In the genomic region with DNA sequence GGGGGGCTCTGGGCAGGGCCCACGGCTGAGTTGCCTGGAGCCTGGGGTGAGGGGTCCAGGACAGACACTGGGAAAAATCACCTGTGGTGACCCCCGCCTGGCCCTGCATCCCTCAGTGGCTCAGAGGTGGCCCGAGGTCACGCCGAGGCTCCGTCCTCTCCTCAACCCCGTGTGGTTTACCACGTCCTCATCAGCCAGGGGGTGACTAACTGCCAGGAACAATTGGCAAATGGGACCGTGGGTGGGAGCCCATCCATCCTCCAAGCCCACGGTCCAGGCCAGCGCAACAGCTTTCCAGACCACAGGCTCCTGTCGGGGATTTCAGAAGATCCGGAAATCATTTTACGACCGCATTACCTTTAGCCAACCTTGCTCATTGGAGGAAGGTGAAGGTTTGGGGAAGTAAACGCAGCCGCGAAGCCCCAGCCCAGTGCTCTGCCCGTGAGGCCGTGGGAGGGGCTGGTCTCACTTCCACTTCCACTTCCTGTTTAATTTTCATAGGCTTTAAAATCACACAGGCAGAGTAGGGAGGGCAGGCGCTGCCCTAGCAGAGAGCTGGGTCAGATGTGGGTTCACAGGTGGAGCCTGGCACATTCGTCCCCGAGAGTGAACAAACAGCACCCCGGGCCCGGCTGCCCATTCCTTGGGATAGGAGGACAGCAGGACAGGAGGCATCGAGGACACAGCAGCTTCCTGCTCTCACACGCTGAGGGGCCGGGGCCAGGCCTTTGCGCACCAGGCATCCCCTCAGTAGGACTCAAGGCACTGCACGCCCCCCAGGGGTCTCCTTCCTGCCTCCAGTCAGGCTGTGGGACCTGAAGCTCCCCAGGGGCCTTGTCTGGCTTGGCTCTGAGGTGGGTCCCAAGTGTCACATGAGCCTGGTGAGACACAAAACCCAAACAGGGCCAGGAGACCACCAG, we compare ENCODE assay signal across 8 cellular contexts. TPM values are rescaled to one million over a fixed set of nuclear protein-coding genes. Genes with fewer than 3 reads are reported as not detected.
DNase-seq lines count a peak whose midpoint lies in the region; ATAC-seq and TF ChIP-seq lines count a peak whose summit lies in the region.

No MANE protein-coding gene starts in this region.

- no peaks in the 10 kb centered on the region for H3K9me2 ChIP-seq in Karpas-422 (replicated peaks; ENCODE audit: insufficient read depth, low read length)

- H3K4me1 ChIP-seq in Karpas-422 (ENCODE audit: low read length), result peaks cover 35% of the 10 kb centered on the region

- H3K9me3 ChIP-seq in Karpas-422 (ENCODE audit: low read length), result no peaks in the 10 kb centered on the region

- H3K27ac Mint-ChIP-seq in naive B cell, result peak overlapping the region; percentile 91 to 98 (median 97)

- H3K27me3 Mint-ChIP-seq in naive B cell, result peaks cover 28 to 75% (median 38%) of the 10 kb centered on the region in 3 donors

- H3K4me2 ChIP-seq in Karpas-422 (ENCODE audit: low read depth, low read length, poor library complexity, severe bottlenecking), result peak overlapping the region; percentile 76

- no peaks in the 10 kb centered on the region for H3K27me3 ChIP-seq in Karpas-422 (ENCODE audit: low read length)

- ATAC-seq in GM21619 (IDR thresholded peaks at IDR 0.05; ENCODE audit: unreplicated experiment), result peak; percentile 93
- ATAC-seq in naive B cell (ENCODE audit: low read depth in 2 of 2), result peak; percentile 96

- H3K4me3 ChIP-seq in Karpas-422 (ENCODE audit: low read length), result peak overlapping the region; percentile 64

- H3K36me3 ChIP-seq in Karpas-422 (ENCODE audit: insufficient read depth, low read length), result no peaks in the 10 kb centered on the region

- DNase-seq in GM10248 (ENCODE audit: extremely low spot score) (peak; percentile 94), Karpas-422 (peak; percentile 98), activated T-cell treated with anti-CD3 and anti-CD28 coated beads for 48 hours (ENCODE audit: low read depth) (peak; percentile 29), naive B cell (peak; percentile 92), superior temporal gyrus (ENCODE audit: extremely low spot score) (no peak), islet precursor cell (no peak), COR-L47 (lab: John Stamatoyannopoulos, UW) (no peak)

- H3K79me2 ChIP-seq in Karpas-422 (ENCODE audit: low read length), result no peaks in the 10 kb centered on the region

- peak overlapping the region; percentile 75 for H3K9ac ChIP-seq in Karpas-422 (ENCODE audit: low read length)

- no peak for TF ChIP-seq CTCF in GM10248 (IDR thresholded peaks at IDR 0.05; ENCODE audit: control extremely low read depth, extremely low read depth, low read depth, missing control alignments)

- H3K4me1 Mint-ChIP-seq in naive B cell, result peaks cover 32 to 53% (median 37%) of the 10 kb centered on the region in 3 donors

- H3K9me3 Mint-ChIP-seq in naive B cell, result peaks cover 0 to 6% (median 4%) of the 10 kb centered on the region in 7 donors

- CTCF ChIA-PET in GM10248 (lab: Yijun Ruan, JAX), result interaction anchor here (0.9 kb wide), 1 partner anchor 97 kb away, joined by 5 read pairs; no protein-coding TSS in a partner anchor

- POLR2A ChIA-PET in GM10248 (lab: Yijun Ruan, JAX), result interaction anchor here (0.8 to 1.0 kb wide), 2 partner anchors 14 to 70 kb away, joined by 3 to 4 read pairs; no protein-coding TSS in a partner anchor

- H3K36me3 Mint-ChIP-seq in naive B cell, result peaks cover 0 to 3% of the 10 kb centered on the region in 2 donors

- H4K20me1 ChIP-seq in Karpas-422 (ENCODE audit: insufficient read depth, low read depth, low read length), result no peaks in the 10 kb centered on the region

- H3K27ac ChIP-seq in Karpas-422 (ENCODE audit: low read length), result peak overlapping the region; percentile 93

- H3K4me3 Mint-ChIP-seq in naive B cell, result peak overlapping the region; percentile 58 to 89 (median 82)

- H2AFZ ChIP-seq in Karpas-422 (ENCODE audit: low read length), result no peak overlapping the region; the same call in 1 of the 2 replicates

RNA-seq across cellular contexts. Expression of gene SLC9A3, which starts 19.8 kb away (rescaled TPM):
- 2.0 and 3.5 TPM in 2 replicates for total RNA-seq in Karpas-422 (2014; rRNA removed; shearing (Covaris generic); ENCODE audit: low replicate concordance)
- 1 to 10 TPM in 5 of 6 donors, under 1 TPM in 1; 0.84 to 2.1 (median 1.6) TPM for polyA plus RNA-seq in naive B cell (ENCODE audit: low read depth in 6 of 6)

Comparison
In these comparisons a context has a peak if more than half of its experiments do, and no peak if none do; other contexts are left out.
1. DNase-seq: peak in GM10248 (single experiment), Karpas-422 (single experiment), activated T-cell treated with anti-CD3 and anti-CD28 coated beads for 48 hours (single experiment) and naive B cell (single experiment); none in superior temporal gyrus (single experiment), islet precursor cell (single experiment) and COR-L47 (single experiment).